In genomic region chr6:30679765-30680535, GRCh38 we compare ENCODE assay signal across 8 cellular contexts. TPM values are rescaled to one million over a fixed set of nuclear protein-coding genes. Genes with fewer than 3 reads are reported as not detected.
A peak's percentile ranks its signal among the peaks of the same experiment; 100 is the strongest.
DNase-seq lines count a peak whose midpoint lies in the region; ATAC-seq and TF ChIP-seq lines count a peak whose summit lies in the region.

No MANE protein-coding gene starts in this region.

- no peaks in the 10 kb centered on the region for H3K9me2 ChIP-seq in SU-DHL-6 (replicated peaks; ENCODE audit: insufficient read depth, low read length)

- 54 to 58% methylated on average over 7 of the region's 7 CpGs for WGBS in esophagus, 2 donors

- peaks cover 60% of the 10 kb centered on the region for H3K79me2 ChIP-seq in SU-DHL-6 (ENCODE audit: insufficient read depth, low read length)

- peaks cover 65% of the 10 kb centered on the region for H3F3A ChIP-seq in SU-DHL-6 (ENCODE audit: insufficient read depth)

- H3K4me3 ChIP-seq in GM08714 (ENCODE audit: low read length): peak overlapping the region; percentile 54; the same call in 1 of the 2 replicates
- H3K4me3 ChIP-seq in SU-DHL-6 (ENCODE audit: insufficient read depth, low read length, poor library complexity, severe bottlenecking): peak overlapping the region; percentile 40
- H3K4me3 ChIP-seq in esophagus (ENCODE audit: low read depth in 1 of 2, low read length in 2 of 2): peak overlapping the region in 1 of 2 donors; percentile 5
- peak overlapping the region; percentile 28 for H3K4me3 ChIP-seq in skeletal muscle cell (ENCODE audit: low read depth, low read length)

- no peak for TF ChIP-seq CTCF in SU-DHL-6 (IDR thresholded peaks at IDR 0.05; ENCODE audit: insufficient read depth, low read length, poor library complexity, severe bottlenecking)

- no peak for DNase-seq in skeletal muscle cell (ENCODE audit: low read depth)
- no peak for DNase-seq in NCI-H1436 treated with DMSO at 0.1 percent for 48 hours (lab: John Stamatoyannopoulos, UW)
- DNase-seq in NCI-H2107 (lab: John Stamatoyannopoulos, UW): no peak
- no peak for DNase-seq in NK-92 treated with Interleukin-12 subunit alpha and Interleukin-12 subunit beta, amount 100 ng/mL, for 24 hours (lab: John Stamatoyannopoulos, UW)

- H3K36me3 ChIP-seq in SU-DHL-6 (ENCODE audit: low read length): peaks cover 11% of the 10 kb centered on the region
- peaks cover 13 to 16% of the 10 kb centered on the region in 2 donors for H3K36me3 ChIP-seq in esophagus (ENCODE audit: control insufficient read depth in 2 of 2, insufficient read depth in 2 of 2, low read length in 1 of 2)

- ATAC-seq in GM18867 (IDR thresholded peaks at IDR 0.05; ENCODE audit: unreplicated experiment): no peak

- peak overlapping the region; percentile 92 for H3K4me2 ChIP-seq in SU-DHL-6 (ENCODE audit: low read depth, low read length, poor library complexity, severe bottlenecking)

- H3K27me3 ChIP-seq in SU-DHL-6 (ENCODE audit: low read length): no peaks in the 10 kb centered on the region
- H3K27me3 ChIP-seq in esophagus (ENCODE audit: control insufficient read depth in 1 of 2, insufficient read depth in 2 of 2, low read length in 2 of 2): no peaks in the 10 kb centered on the region

- H4K20me1 ChIP-seq in SU-DHL-6 (ENCODE audit: low read depth, low read length): no peaks in the 10 kb centered on the region

- H3K4me1 ChIP-seq in esophagus (ENCODE audit: control insufficient read depth in 2 of 2, insufficient read depth in 2 of 2, low read length in 1 of 2): peaks cover 0 to 13% of the 10 kb centered on the region in 2 donors

- H3K27ac ChIP-seq in SU-DHL-6 (ENCODE audit: low read depth, low read length) (peak overlapping the region; percentile 82), esophagus (ENCODE audit: low read depth in 2 of 2, low read length in 1 of 2) (peak overlapping the region; percentile 53 to 57)

- H3K9ac ChIP-seq in SU-DHL-6 (ENCODE audit: low read length): peak overlapping the region; percentile 59

- no peak overlapping the region for H2AFZ ChIP-seq in SU-DHL-6 (ENCODE audit: low read depth, low read length, severe bottlenecking)

- H3K9me3 ChIP-seq in SU-DHL-6 (ENCODE audit: insufficient read depth, low read length) (no peaks in the 10 kb centered on the region), esophagus (ENCODE audit: control insufficient read depth in 2 of 2, insufficient read depth in 1 of 2, low read depth in 1 of 2, low read length in 1 of 2) (no peaks in the 10 kb centered on the region)

RNA-seq across cellular contexts. Expression of gene PPP1R18, which starts 6.5 kb away (rescaled TPM):
- polyA plus RNA-seq in esophagus: 10 to 100 TPM; 22.1 to 22.4 TPM

RNA-seq across cellular contexts. Expression of gene DHX16, which starts 7.1 kb away (rescaled TPM):
- polyA plus RNA-seq in esophagus: 10 to 100 TPM; 19.8 to 27.5 TPM

RNA-seq across cellular contexts. Expression of gene NRM, which starts 10.8 kb away (rescaled TPM):
- 10 to 100 TPM; 14.2 to 15.4 TPM for polyA plus RNA-seq in esophagus

RNA-seq across cellular contexts. Expression of gene C6orf136, which starts 33.0 kb away (rescaled TPM):
- polyA plus RNA-seq in esophagus: 10 to 100 TPM; 15.3 to 24.3 TPM

RNA-seq across cellular contexts. Expression of gene MDC1, which starts 37.1 kb away (rescaled TPM):
- 1 to 10 TPM; 5.9 to 8.1 TPM for polyA plus RNA-seq in esophagus
